9 cellular contexts compared by ENCODE assay signal in the genomic region with DNA sequence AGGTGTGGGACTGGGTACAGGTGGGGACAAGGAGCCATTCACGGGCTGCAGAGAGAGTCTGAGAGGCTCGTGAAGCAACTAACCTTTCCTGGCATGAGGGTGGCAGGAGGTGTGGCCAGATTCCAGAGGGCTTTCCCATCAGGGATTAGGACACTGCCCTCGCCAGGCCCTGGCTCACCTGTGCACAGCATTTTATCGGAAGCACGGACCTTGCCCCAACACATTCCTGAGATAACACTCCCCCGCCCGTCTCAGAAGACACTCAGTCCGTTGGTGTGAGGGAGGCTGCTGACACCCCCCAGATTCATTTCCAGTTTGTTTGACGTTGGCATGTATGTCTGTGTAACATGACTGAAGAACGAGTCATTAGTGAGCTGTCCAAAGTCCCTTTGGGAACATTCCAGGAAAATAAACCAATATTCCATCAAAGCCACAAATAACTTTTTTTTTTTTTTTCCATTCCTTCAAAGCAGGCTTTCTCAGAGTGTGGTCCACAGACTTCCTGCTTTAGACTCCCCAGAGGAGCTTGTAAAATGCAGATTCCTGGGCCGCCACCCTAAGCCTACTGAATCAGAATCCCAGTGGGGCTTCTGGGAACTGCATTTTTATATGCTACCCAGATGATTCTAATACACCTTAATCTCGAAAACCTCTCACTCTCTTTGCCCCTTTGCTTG. TPM values are rescaled to one million over a fixed set of nuclear protein-coding genes. Genes with fewer than 3 reads are reported as not detected.
DNase-seq lines count a peak whose midpoint lies in the region; ATAC-seq and TF ChIP-seq lines count a peak whose summit lies in the region.
"Had no signal": no experiment of that assay in that cellular context is flagged by ENCODE, and none has a peak within 500 bp of the region (broad histone marks: within the 10 kb centered on the region; RNA-seq: fewer than 3 reads in every experiment).

No MANE protein-coding gene starts in this region.

- intact Hi-C loops in sciatic nerve (cut with DNase I) (no loop called here), head of caudate nucleus (cut with DNase I) (no loop called here)

- no peak overlapping the region for H3K4me3 Mint-ChIP-seq in glutamatergic neuron (ENCODE audit: unreplicated experiment)
- no peak overlapping the region for H3K4me3 Mint-ChIP-seq in immature natural killer cell

- H3K4me1 Mint-ChIP-seq in glutamatergic neuron (ENCODE audit: low read depth, unreplicated experiment) (peaks cover 12% of the 10 kb centered on the region), immature natural killer cell (no peaks in the 10 kb centered on the region)

- H3K27ac Mint-ChIP-seq in glutamatergic neuron (ENCODE audit: unreplicated experiment) (no peak overlapping the region), immature natural killer cell (no peak overlapping the region)

- peak; percentile 26 for ATAC-seq in sciatic nerve

- H3K36me3 Mint-ChIP-seq in glutamatergic neuron (ENCODE audit: unreplicated experiment): no peaks in the 10 kb centered on the region
- H3K36me3 Mint-ChIP-seq in immature natural killer cell: no peaks in the 10 kb centered on the region

- H3K27me3 Mint-ChIP-seq in glutamatergic neuron (ENCODE audit: unreplicated experiment): peaks cover 6% of the 10 kb centered on the region
- H3K27me3 Mint-ChIP-seq in immature natural killer cell (ENCODE audit: low read depth in 3 of 3): peaks cover under 1 to 5% (median 2%) of the 10 kb centered on the region in 3 donors

- TF ChIP-seq CTCF in glutamatergic neuron (IDR thresholded peaks at IDR 0.05; ENCODE audit: partially characterized antibody, unreplicated experiment): peak; percentile 30

- H3K9me3 Mint-ChIP-seq in glutamatergic neuron (ENCODE audit: unreplicated experiment): no peaks in the 10 kb centered on the region
- H3K9me3 Mint-ChIP-seq in immature natural killer cell: no peaks in the 10 kb centered on the region

- DNase-seq in H4 (ENCODE audit: low spot score) (peak; percentile 58), SW480 (ENCODE audit: low spot score) (peak; percentile 87), glutamatergic neuron (no peak), sciatic nerve (ENCODE audit: low spot score) (no peak), immature natural killer cell (no peak), head of caudate nucleus (no peak), NCI-H1092 (lab: John Stamatoyannopoulos, UW) (no peak)
- no peak for DNase-seq in stimulated activated CD4-positive, alpha-beta T cell treated with anti-CD3 and anti-CD28 coated beads, Interleukin-15, amount 100 ng/mL, for 24 hours
- DNase-seq: activated T-cell treated with anti-CD3 and anti-CD28 coated beads, Interleukin-2, amount 50 U/mL, for 1 hour had no signal

RNA-seq across cellular contexts. Expression of gene WWC1, which starts 23.4 kb away (rescaled TPM):
- total RNA-seq in H4 (2014; rRNA removed; shearing (Covaris generic)): 3.2 and 8.3 TPM in 2 replicates
- 1.5 TPM for total RNA-seq in glutamatergic neuron (ENCODE audit: unreplicated experiment)
- total RNA-seq in sciatic nerve: 2.1 TPM
- under 1 TPM in 1 of 3 donors, not detected in 2; 0.40 TPM for polyA plus RNA-seq in immature natural killer cell

Comparison
In these comparisons a context has a peak if more than half of its experiments do, and no peak if none do; other contexts are left out.
1. DNase-seq: peak in H4 (single experiment) and SW480 (single experiment); none in glutamatergic neuron (single experiment), sciatic nerve (single experiment), stimulated activated CD4-positive, alpha-beta T cell treated with anti-CD3 and anti-CD28 coated beads, Interleukin-15, amount 100 ng/mL, for 24 hours (single experiment), immature natural killer cell (0 of 3), head of caudate nucleus (0 of 42) and NCI-H1092 (single experiment).